ENCODE assay signal across 1 cellular context in genomic region chr12:49550853-49551252, GRCh38.
A peak's percentile ranks its signal among the peaks of the same experiment; 100 is the strongest.
TF ChIP-seq lines count a peak whose summit lies in the region.

No MANE protein-coding gene starts in this region.

TF ChIP-seq in HepG2, 621 proteins besides CTCF, POLR2A, EP300 and RAD21 (continued from another document and continues in another):
- 0 out of 2 replicates have a peak, but pooled peaks have one; percentile 13 for TF ChIP-seq ZNF414 (CRISPR knock-in tag; IDR thresholded peaks at IDR 0.05)
- TF ChIP-seq TCF7 (IDR thresholded peaks at IDR 0.05; ENCODE audit: low read depth) = no peak
- no peak for TF ChIP-seq ZNF776 (CRISPR knock-in tag; IDR thresholded peaks at IDR 0.05)
- TF ChIP-seq TSC22D2 (CRISPR knock-in tag; IDR thresholded peaks at IDR 0.05; ENCODE audit: borderline replicate concordance) = no peak
- 0 out of 2 replicates have a peak, but pooled peaks have one; percentile 19 for TF ChIP-seq HNF4A (CRISPR knock-in tag; IDR thresholded peaks at IDR 0.05)
- no peak for TF ChIP-seq ZNF343 (CRISPR knock-in tag; IDR thresholded peaks at IDR 0.05)
- TF ChIP-seq ZNF251 (CRISPR knock-in tag; IDR thresholded peaks at IDR 0.05) = no peak
- no peak for TF ChIP-seq HNF4G (IDR thresholded peaks at IDR 0.05; ENCODE audit: borderline replicate concordance, low read depth, low read length)
- no peak for TF ChIP-seq HNF4G (CRISPR knock-in tag; IDR thresholded peaks at IDR 0.05; ENCODE audit: borderline replicate concordance, low read depth)
- no peak for TF ChIP-seq DBP (CRISPR knock-in tag; IDR thresholded peaks at IDR 0.05; ENCODE audit: not compliant biosample characterization)
- no peak for TF ChIP-seq NONO (IDR thresholded peaks at IDR 0.05)
- no peak for TF ChIP-seq NONO (CRISPR knock-in tag; conservative IDR thresholded peaks at IDR 0.05)
- TF ChIP-seq MLXIP (CRISPR knock-in tag; IDR thresholded peaks at IDR 0.05; ENCODE audit: borderline replicate concordance) = no peak
- no peak; the same call in 1 of the 2 replicates for TF ChIP-seq MAX (IDR thresholded peaks at IDR 0.05)
- no peak for TF ChIP-seq KLF11 (CRISPR knock-in tag; IDR thresholded peaks at IDR 0.05)
- TF ChIP-seq TP53 (CRISPR knock-in tag; conservative IDR thresholded peaks at IDR 0.05) = no peak
- TF ChIP-seq ZNF710 (CRISPR knock-in tag; IDR thresholded peaks at IDR 0.05; ENCODE audit: borderline replicate concordance) = peak; percentile 23; the same call in 1 of the 2 replicates
- no peak for TF ChIP-seq SKIL (CRISPR knock-in tag; IDR thresholded peaks at IDR 0.05; ENCODE audit: borderline replicate concordance)
- no peak for TF ChIP-seq ZBTB10 (CRISPR knock-in tag; IDR thresholded peaks at IDR 0.05; ENCODE audit: borderline replicate concordance)
- no peak for TF ChIP-seq NR2F6 (IDR thresholded peaks at IDR 0.05)
- peak; percentile 29; the same call in 1 of the 2 replicates for TF ChIP-seq NR2F6 (CRISPR knock-in tag; IDR thresholded peaks at IDR 0.05)
- no peak for TF ChIP-seq ZBTB7A (CRISPR knock-in tag; IDR thresholded peaks at IDR 0.05)
- TF ChIP-seq XRCC5 (optimal IDR thresholded peaks at IDR 0.05; ENCODE audit: low read length) = no peak
- TF ChIP-seq ZNF136 (CRISPR knock-in tag; IDR thresholded peaks at IDR 0.05; ENCODE audit: low read depth) = no peak
- no peak for TF ChIP-seq ZNF75D (CRISPR knock-in tag; IDR thresholded peaks at IDR 0.05; ENCODE audit: borderline replicate concordance)
- no peak for TF ChIP-seq ZNF616 (CRISPR knock-in tag; IDR thresholded peaks at IDR 0.05; ENCODE audit: low read depth)
- no peak for TF ChIP-seq TEAD2 (CRISPR knock-in tag; IDR thresholded peaks at IDR 0.05)
- no peak for TF ChIP-seq RERE (CRISPR knock-in tag; IDR thresholded peaks at IDR 0.05; ENCODE audit: low read depth)
- no peak for TF ChIP-seq TMF1 (CRISPR knock-in tag; IDR thresholded peaks at IDR 0.05; ENCODE audit: low read depth)
- TF ChIP-seq SOX5 (CRISPR knock-in tag; IDR thresholded peaks at IDR 0.05; ENCODE audit: borderline replicate concordance) = peak; percentile 79
- no peak for TF ChIP-seq SMC3 (IDR thresholded peaks at IDR 0.05; ENCODE audit: low read length)
- TF ChIP-seq YEATS4 (CRISPR knock-in tag; IDR thresholded peaks at IDR 0.05; ENCODE audit: borderline replicate concordance) = 0 out of 2 replicates have a peak, but pooled peaks have one; percentile 31
- no peak for TF ChIP-seq ATF6 (CRISPR knock-in tag; conservative IDR thresholded peaks at IDR 0.05)
- TF ChIP-seq ZNF720 (CRISPR knock-in tag; IDR thresholded peaks at IDR 0.05) = no peak
- no peak for TF ChIP-seq NFYC (CRISPR knock-in tag; IDR thresholded peaks at IDR 0.05)
- no peak for TF ChIP-seq ZNF619 (CRISPR knock-in tag; IDR thresholded peaks at IDR 0.05)
- TF ChIP-seq CBX5 (CRISPR knock-in tag; IDR thresholded peaks at IDR 0.05; ENCODE audit: borderline replicate concordance) = no peak
- TF ChIP-seq ZNF678 (CRISPR knock-in tag; IDR thresholded peaks at IDR 0.05) = no peak
- no peak for TF ChIP-seq ZNF335 (CRISPR knock-in tag; IDR thresholded peaks at IDR 0.05)
- TF ChIP-seq HOXA7 (CRISPR knock-in tag; IDR thresholded peaks at IDR 0.05) = no peak
- TF ChIP-seq TGIF2 (CRISPR knock-in tag; IDR thresholded peaks at IDR 0.05) = 0 out of 2 replicates have a peak, but pooled peaks have one; percentile 19
- TF ChIP-seq ZGPAT (CRISPR knock-in tag; IDR thresholded peaks at IDR 0.05) = 0 out of 2 replicates have a peak, but pooled peaks have one; percentile 29
- no peak for TF ChIP-seq SNAPC2 (CRISPR knock-in tag; IDR thresholded peaks at IDR 0.05)
- no peak for TF ChIP-seq HMG20A (CRISPR knock-in tag; IDR thresholded peaks at IDR 0.05; ENCODE audit: borderline replicate concordance)
